10 cellular contexts compared by ENCODE assay signal in genomic region chr12:48135027-48135426, GRCh38. TPM values are rescaled to one million over a fixed set of nuclear protein-coding genes. Genes with fewer than 3 reads are reported as not detected.
"Had no signal": no experiment of that assay in that cellular context is flagged by ENCODE, and none has a peak within 500 bp of the region (broad histone marks: within the 10 kb centered on the region; RNA-seq: fewer than 3 reads in every experiment).

No MANE protein-coding gene starts in this region.

- FAIRE-seq: H1, H54, HTR-8/SVneo, K562 had no signal

- H3K4me3 ChIP-seq: GM23338, K562 had no signal

- H3K4me1 Mint-ChIP-seq: GM23338, H9 had no signal

- H3K27ac Mint-ChIP-seq: GM23338, H9, HFFc6 had no signal

- H3K4me3 Mint-ChIP-seq: GM23338, H9, HFFc6 had no signal

- H3K4me2 ChIP-seq: GM23338 had no signal

- H3K9me3 Mint-ChIP-seq: GM23338, H9, HFFc6 had no signal

- H2AFZ ChIP-seq: GM23338 had no signal

- DNase-seq: H9, HCEC 1CT, HFFc6, IMR-90 had no signal

- ATAC-seq: GM23338, K562 had no signal

RNA-seq across cellular contexts. Expression of gene CCDC184, which starts 48.4 kb away (rescaled TPM):
- total RNA-seq: HT-29 had no signal
- polyA plus RNA-seq: K562 had no signal
